20 cellular contexts compared by ENCODE assay signal in the genomic region with DNA sequence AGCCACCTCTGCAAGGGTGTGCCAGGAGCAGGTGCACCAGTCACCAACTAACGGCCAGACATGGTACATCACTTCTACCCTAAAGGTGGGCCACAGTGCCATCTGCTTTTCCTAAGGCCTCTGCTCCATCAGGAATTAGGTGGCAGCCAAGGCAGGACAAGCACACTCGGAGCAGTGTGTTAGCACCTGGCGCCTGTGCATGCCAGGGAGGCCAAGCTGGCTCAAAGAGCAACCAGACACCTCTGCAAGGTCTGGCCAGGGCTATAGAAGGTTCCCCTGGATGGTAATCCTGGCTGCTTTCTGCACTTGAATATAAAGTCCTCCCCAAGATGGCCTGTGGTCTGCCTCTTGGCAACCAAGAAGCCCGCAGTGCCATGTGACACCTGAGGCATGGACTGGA. TPM values are rescaled to one million over a fixed set of nuclear protein-coding genes. Genes with fewer than 3 reads are reported as not detected.
"Had no signal": no experiment of that assay in that cellular context is flagged by ENCODE, and none has a peak within 500 bp of the region (broad histone marks: within the 10 kb centered on the region; RNA-seq: fewer than 3 reads in every experiment).

No MANE protein-coding gene starts in this region.

RNA-seq across cellular contexts. Expression of a gene that starts 45.4 kb away (rescaled TPM):
- total RNA-seq: activated naive CD4-positive, alpha-beta T cell treated with anti-CD3 and anti-CD28 coated beads for 36 hours; activated naive CD4-positive, alpha-beta T cell treated with anti-CD3 and anti-CD28 coated beads, Interleukin-2, amount 50 U/mL, for 72 hours; activated naive CD8-positive, alpha-beta T cell treated with anti-CD3 and anti-CD28 coated beads for 36 hours; activated naive CD8-positive, alpha-beta T cell treated with anti-CD3 and anti-CD28 coated beads, Interleukin-2, amount 10 ng/mL, durations not matched to agents 7 days and 5 days; activated T-cell treated with anti-CD3 and anti-CD28 coated beads, Interleukin-2, amount 50 U/mL, for 4 hours; activated T-cell treated with anti-CD3 and anti-CD28 coated beads, Interleukin-2, amount 50 U/mL, for 72 hours; activated T-helper 1 cell treated with anti-CD3 and anti-CD28 coated beads, Interleukin-12 subunit alpha, Interleukin-12 subunit beta, Interleukin-2, Interleukin-4 antibody, amounts not matched to agents 30 ng/mL and 10 ng/mL and 1 ng/mL, durations not matched to agents 14 hours and 24 hours and 36 hours; activated T-helper 17 cell treated with anti-CD3 and anti-CD28 coated beads, Interleukin-2, amount 50 U/mL, for 72 hours; activated T-helper 2 cell treated with anti-CD3 and anti-CD28 coated beads, Interferon-gamma antibody, Interleukin-2, Interleukin-4, amounts not matched to agents 10 μg/mL and 5 μg/mL and 100 μg/mL, durations not matched to agents 14 hours and 24 hours and 36 hours; adrenal gland; aorta; ascending aorta; astrocyte; body of pancreas; breast epithelium; bronchial epithelial cell; cardiac muscle cell; cardiac septum; cerebellum had no signal
- polyA plus RNA-seq: adipose tissue, adrenal gland, aorta, cardiac muscle cell had no signal
